9 cellular contexts compared by ENCODE assay signal in genomic region chr7:74231232-74231590, GRCh38.
DNase-seq lines count a peak whose midpoint lies in the region; ATAC-seq and TF ChIP-seq lines count a peak whose summit lies in the region.
"Had no signal": no experiment of that assay in that cellular context is flagged by ENCODE, and none has a peak within 500 bp of the region (broad histone marks: within the 10 kb centered on the region; RNA-seq: fewer than 3 reads in every experiment).

No MANE protein-coding gene starts in this region.

- no peak overlapping the region for H3K4me2 ChIP-seq in OCI-LY1 (ENCODE audit: low read length)

- H4K20me1 ChIP-seq in OCI-LY1 (ENCODE audit: insufficient read depth, low read length) = no peaks in the 10 kb centered on the region

- peak overlapping the region; percentile 67 for H3K27ac ChIP-seq in OCI-LY1 (ENCODE audit: low read depth, low read length, poor library complexity, severe bottlenecking)

- no peak overlapping the region for H2AFZ ChIP-seq in OCI-LY1 (ENCODE audit: low read length)

- DNase-seq in AG20443 (ENCODE audit: low spot score) (peak; percentile 3), NCI-H446 (lab: John Stamatoyannopoulos, UW) (no peak), NCI-H2196 treated with DMSO at 0.1 percent for 48 hours (lab: John Stamatoyannopoulos, UW; ENCODE audit: unreplicated experiment) (no peak), SW480 (ENCODE audit: low spot score) (no peak), NCI-H2227 treated with DMSO at 0.1 percent for 48 hours (lab: John Stamatoyannopoulos, UW) (no peak)

- ATAC-seq in GM18873 (IDR thresholded peaks at IDR 0.05; ENCODE audit: low FRiP score, unreplicated experiment) (peak; percentile 68), HG02642 (IDR thresholded peaks at IDR 0.05; ENCODE audit: poor library complexity, unreplicated experiment) (peak; percentile 65)
- ATAC-seq: HCT116 had no signal

- H3K9ac ChIP-seq in OCI-LY1 (ENCODE audit: low read length) = no peak overlapping the region

- H3K9me2 ChIP-seq in OCI-LY1 (ENCODE audit: low read depth, low read length) = no peaks in the 10 kb centered on the region

- H3K4me1 ChIP-seq in OCI-LY1 (ENCODE audit: insufficient read depth, low read length, severe bottlenecking) = peaks cover 14% of the 10 kb centered on the region

- TF ChIP-seq CTCF in OCI-LY1 (IDR thresholded peaks at IDR 0.05; ENCODE audit: low read length) = no peak

- H3K27me3 ChIP-seq in OCI-LY1 (ENCODE audit: insufficient read depth, low read length) = no peaks in the 10 kb centered on the region

- no peak overlapping the region for H3K4me3 ChIP-seq in OCI-LY1 (ENCODE audit: low read depth, low read length, poor library complexity, severe bottlenecking)

- no peaks in the 10 kb centered on the region for H3K9me3 ChIP-seq in OCI-LY1 (ENCODE audit: low read length)

- H3K79me2 ChIP-seq in OCI-LY1 (ENCODE audit: insufficient read depth, low read length) = no peaks in the 10 kb centered on the region

- H3F3A ChIP-seq in OCI-LY1 (ENCODE audit: insufficient read depth, low read length) = peaks cover 3% of the 10 kb centered on the region; the same call in 1 of the 2 replicates

- peaks cover 84% of the 10 kb centered on the region for H3K36me3 ChIP-seq in OCI-LY1 (ENCODE audit: insufficient read depth, low read length)
